ENCODE assay signal across 11 cellular contexts in the genomic region with DNA sequence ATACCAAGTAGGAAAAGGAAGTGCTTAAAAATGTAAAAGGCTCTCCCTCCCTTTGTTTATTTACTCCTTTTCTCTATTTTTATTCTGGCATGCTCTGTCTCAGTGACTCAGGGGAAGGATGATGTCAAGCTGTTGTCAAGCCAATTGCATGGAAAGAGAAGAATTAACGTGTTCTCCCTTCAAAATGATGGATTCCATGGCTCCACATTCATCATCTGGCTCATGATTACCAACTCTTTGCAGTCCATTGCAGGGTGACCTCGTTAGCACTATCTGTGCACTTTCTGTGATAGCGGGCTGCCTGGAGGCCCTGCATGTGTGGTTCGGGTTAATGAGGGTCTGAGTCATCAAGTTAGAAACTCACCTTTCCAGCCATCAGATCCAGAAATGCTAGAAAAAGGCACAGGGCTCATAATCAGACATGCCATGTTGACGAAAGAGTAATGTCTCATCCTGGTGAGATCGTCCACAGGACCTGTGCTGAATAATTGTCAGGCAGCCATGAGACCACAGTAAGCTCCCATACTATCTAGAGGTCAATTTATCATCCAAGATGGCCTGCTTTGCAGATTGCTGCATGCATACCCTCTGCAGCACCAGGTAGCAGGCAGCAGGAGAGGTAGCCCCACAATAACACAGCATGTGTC.
A peak's percentile ranks its signal among the peaks of the same experiment; 100 is the strongest.
DNase-seq lines count a peak whose midpoint lies in the region; ATAC-seq and TF ChIP-seq lines count a peak whose summit lies in the region.
"Had no signal": no experiment of that assay in that cellular context is flagged by ENCODE, and none has a peak within 500 bp of the region (broad histone marks: within the 10 kb centered on the region; RNA-seq: fewer than 3 reads in every experiment).

No MANE protein-coding gene starts in this region.

- H3K36me3 Mint-ChIP-seq in nephron progenitor cell (ENCODE audit: low read depth), result no peaks in the 10 kb centered on the region
- no peaks in the 10 kb centered on the region for H3K36me3 Mint-ChIP-seq in activated T-cell treated with anti-CD3 and anti-CD28 coated beads, Interleukin-2, amount 50 U/mL, for 72 hours (ENCODE audit: insufficient read depth in 2 of 2)

- H3K9me3 Mint-ChIP-seq in nephron progenitor cell, result no peaks in the 10 kb centered on the region
- peaks cover 0 to 3% of the 10 kb centered on the region in 2 donors for H3K9me3 Mint-ChIP-seq in activated T-cell treated with anti-CD3 and anti-CD28 coated beads, Interleukin-2, amount 50 U/mL, for 72 hours

- no peaks in the 10 kb centered on the region for H3K27me3 ChIP-seq in MG63
- H3K27me3 ChIP-seq: upper lobe of right lung had no signal

- H3K36me3 ChIP-seq in MG63, result no peaks in the 10 kb centered on the region
- H3K36me3 ChIP-seq: upper lobe of right lung had no signal

- ATAC-seq in esophagus mucosa (peak; percentile 85), HG02973 (IDR thresholded peaks at IDR 0.05; ENCODE audit: unreplicated experiment) (no peak)
- ATAC-seq in activated T-cell treated with anti-CD3 and anti-CD28 coated beads, Interleukin-2, amount 50 U/mL, for 72 hours (replicated peaks in 1 of 2), result no peak
- ATAC-seq: upper lobe of right lung had no signal

- H3K27me3 Mint-ChIP-seq in nephron progenitor cell (ENCODE audit: low read depth, poor library complexity), result peaks cover 3% of the 10 kb centered on the region
- no peaks in the 10 kb centered on the region for H3K27me3 Mint-ChIP-seq in activated T-cell treated with anti-CD3 and anti-CD28 coated beads, Interleukin-2, amount 50 U/mL, for 72 hours (ENCODE audit: low read depth)

- no peak overlapping the region for H3K4me3 ChIP-seq in MG63
- H3K4me3 ChIP-seq: upper lobe of right lung had no signal

- peak overlapping the region; percentile 21 for H3K27ac Mint-ChIP-seq in nephron progenitor cell
- H3K27ac Mint-ChIP-seq in activated T-cell treated with anti-CD3 and anti-CD28 coated beads, Interleukin-2, amount 50 U/mL, for 72 hours, result no peak overlapping the region

- TF ChIP-seq CTCF in nephron progenitor cell (IDR thresholded peaks at IDR 0.05), result no peak

- DNase-seq in Daoy (ENCODE audit: low read depth) (peak; percentile 56), MG63 (peak; percentile 47), nephron progenitor cell (no peak), NOMO-1 (lab: John Stamatoyannopoulos, UW; ENCODE audit: unreplicated experiment in 2 of 2) (no peak), DMS 273 (lab: John Stamatoyannopoulos, UW; ENCODE audit: unreplicated experiment) (no peak)
- DNase-seq in activated T-cell treated with anti-CD3 and anti-CD28 coated beads, Interleukin-2, amount 50 U/mL, for 72 hours, result no peak
- DNase-seq: activated naive CD4-positive, alpha-beta T cell treated with Interleukin-2 at 50 U/mL for 16 hours; stimulated activated CD4-positive, alpha-beta T cell treated with anti-CD3 and anti-CD28 coated beads, Interleukin-2, amount 100 ng/mL, for 24 hours; upper lobe of right lung had no signal

- H3K4me3 Mint-ChIP-seq in nephron progenitor cell, result no peak overlapping the region
- no peak overlapping the region for H3K4me3 Mint-ChIP-seq in activated T-cell treated with anti-CD3 and anti-CD28 coated beads, Interleukin-2, amount 50 U/mL, for 72 hours

- peaks cover 8% of the 10 kb centered on the region for H3K4me1 Mint-ChIP-seq in nephron progenitor cell
- H3K4me1 Mint-ChIP-seq in activated T-cell treated with anti-CD3 and anti-CD28 coated beads, Interleukin-2, amount 50 U/mL, for 72 hours (ENCODE audit: low read depth), result peaks cover 8% of the 10 kb centered on the region

- no peaks in the 10 kb centered on the region; the same call in 1 of the 2 replicates for H3K9me3 ChIP-seq in MG63
- H3K9me3 ChIP-seq: upper lobe of right lung had no signal

Comparison
In these comparisons a context has a peak if more than half of its experiments do, and no peak if none do; other contexts are left out.
1. DNase-seq: peak in Daoy (single experiment) and MG63 (single experiment); none in nephron progenitor cell (single experiment), activated T-cell treated with anti-CD3 and anti-CD28 coated beads, Interleukin-2, amount 50 U/mL, for 72 hours (0 of 2), NOMO-1 (0 of 2) and DMS 273 (single experiment).